25 cellular contexts compared by ENCODE assay signal in genomic region chr1:207221934-207222351, GRCh38.
DNase-seq lines count a peak whose midpoint lies in the region; FAIRE-seq and TF ChIP-seq lines count a peak whose summit lies in the region.
"Had no signal": no experiment of that assay in that cellular context is flagged by ENCODE, and none has a peak within 500 bp of the region (broad histone marks: within the 10 kb centered on the region; RNA-seq: fewer than 3 reads in every experiment).

No MANE protein-coding gene starts in this region.

- no peak overlapping the region for H3K27ac ChIP-seq in astrocyte (ENCODE audit: low read depth, low read length)
- H3K27ac ChIP-seq: BLaER1 treated with 17β-estradiol and CSF1 and Interleukin-3, amounts not matched to agents 10 nM and 100 nM; left ventricle myocardium inferior; parathyroid adenoma; right lobe of liver; tibial artery had no signal

- H3K4me3 Mint-ChIP-seq in astrocyte (ENCODE audit: unreplicated experiment), result no peak overlapping the region
- H3K4me3 Mint-ChIP-seq in activated T-cell treated with anti-CD3 and anti-CD28 coated beads, Interleukin-2, amount 50 U/mL, for 24 hours, result no peak overlapping the region
- H3K4me3 Mint-ChIP-seq: activated B cell treated with CpG ODN at 0.5 μM for 24 hours; activated CD8-positive, alpha-beta T cell treated with anti-CD3 and anti-CD28 coated beads for 36 hours; endodermal cell; nephron; stimulated activated naive CD8-positive, alpha-beta T cell treated with anti-CD3 and anti-CD28 coated beads, Interleukin-15, amount 100 ng/mL, for 72 hours had no signal

- no peak overlapping the region for H3K9ac ChIP-seq in astrocyte (ENCODE audit: low read length)
- H3K9ac ChIP-seq: BLaER1 treated with 17β-estradiol and CSF1 and Interleukin-3, amounts not matched to agents 10 nM and 100 nM; parathyroid adenoma had no signal

- DNase-seq in COLO829 (ENCODE audit: low spot score) (peak; percentile 63), HPDE6-E6E7 (ENCODE audit: extremely low spot score) (peak; percentile 77), astrocyte (ENCODE audit: low read depth) (no peak), kidney tubule cell (ENCODE audit: low spot score) (peak; percentile 46), COR-L47 (lab: John Stamatoyannopoulos, UW) (no peak), DMS 273 (lab: John Stamatoyannopoulos, UW; ENCODE audit: unreplicated experiment) (no peak)
- no peak for DNase-seq in activated T-cell treated with anti-CD3 and anti-CD28 coated beads, Interleukin-2, amount 50 U/mL, for 24 hours
- DNase-seq in activated CD4-positive, alpha-beta T cell treated with anti-CD3 and anti-CD28 coated beads, Interleukin-2, amount 50 U/mL, for 48 hours, result no peak
- DNase-seq: ACHN; activated B cell treated with CpG ODN at 0.5 μM for 24 hours; activated CD8-positive, alpha-beta T cell treated with anti-CD3 and anti-CD28 coated beads for 36 hours; cortex of kidney; endodermal cell; left ventricle myocardium inferior; NCI-H1417 treated with DMSO at 0.1 percent for 48 hours; NCI-H2107; NCI-H524; right lobe of liver; stimulated activated naive CD8-positive, alpha-beta T cell treated with anti-CD3 and anti-CD28 coated beads, Interleukin-15, amount 100 ng/mL, for 72 hours; T-helper 9 cell; tibial artery had no signal

- H3K36me3 ChIP-seq in astrocyte (ENCODE audit: insufficient read depth, low read length), result no peaks in the 10 kb centered on the region
- H3K36me3 ChIP-seq: BLaER1 treated with 17β-estradiol and CSF1 and Interleukin-3, amounts not matched to agents 10 nM and 100 nM; left ventricle myocardium inferior; right lobe of liver; tibial artery had no signal

- no peak overlapping the region for H3K4me3 ChIP-seq in astrocyte (ENCODE audit: insufficient read depth, low read depth, low read length)
- H3K4me3 ChIP-seq: BLaER1 treated with 17β-estradiol and CSF1 and Interleukin-3, amounts not matched to agents 10 nM and 100 nM; left ventricle myocardium inferior; right lobe of liver; tibial artery had no signal

- H3K9me3 ChIP-seq in astrocyte (ENCODE audit: insufficient read depth, low read depth, low read length), result no peaks in the 10 kb centered on the region
- H3K9me3 ChIP-seq: BLaER1 treated with 17β-estradiol and CSF1 and Interleukin-3, amounts not matched to agents 10 nM and 100 nM; left ventricle myocardium inferior; right lobe of liver; tibial artery had no signal

- peak overlapping the region; percentile 87 for H3K27ac Mint-ChIP-seq in astrocyte (ENCODE audit: unreplicated experiment)
- H3K27ac Mint-ChIP-seq in activated T-cell treated with anti-CD3 and anti-CD28 coated beads, Interleukin-2, amount 50 U/mL, for 24 hours, result no peak overlapping the region
- H3K27ac Mint-ChIP-seq: activated B cell treated with CpG ODN at 0.5 μM for 24 hours; activated CD8-positive, alpha-beta T cell treated with anti-CD3 and anti-CD28 coated beads for 36 hours; endodermal cell; stimulated activated naive CD8-positive, alpha-beta T cell treated with anti-CD3 and anti-CD28 coated beads, Interleukin-15, amount 100 ng/mL, for 72 hours had no signal

- H3K27me3 ChIP-seq in astrocyte (ENCODE audit: insufficient read depth, low read length), result no peaks in the 10 kb centered on the region
- H3K27me3 ChIP-seq: BLaER1 treated with 17β-estradiol and CSF1 and Interleukin-3, amounts not matched to agents 10 nM and 100 nM; right lobe of liver; tibial artery had no signal

- H3K4me1 Mint-ChIP-seq in astrocyte (ENCODE audit: low read depth, unreplicated experiment), result peaks cover 20% of the 10 kb centered on the region
- peaks cover 12% of the 10 kb centered on the region for H3K4me1 Mint-ChIP-seq in activated T-cell treated with anti-CD3 and anti-CD28 coated beads, Interleukin-2, amount 50 U/mL, for 24 hours (ENCODE audit: low read depth)

- H3K79me2 ChIP-seq in astrocyte (ENCODE audit: insufficient read depth, low read length), result no peaks in the 10 kb centered on the region
- H3K79me2 ChIP-seq: parathyroid adenoma had no signal

- FAIRE-seq in astrocyte (lab: Jason Lieb, UNC), result no peak
- FAIRE-seq: HepG2 had no signal

- no peak overlapping the region for H2AFZ ChIP-seq in astrocyte (ENCODE audit: low read depth, low read length)
- H2AFZ ChIP-seq: parathyroid adenoma had no signal

- no peaks in the 10 kb centered on the region for H3K4me1 ChIP-seq in astrocyte (ENCODE audit: insufficient read depth, low read length)
- H3K4me1 ChIP-seq: parathyroid adenoma, right lobe of liver had no signal

- no peaks in the 10 kb centered on the region for H3K27me3 Mint-ChIP-seq in astrocyte (ENCODE audit: low read depth, unreplicated experiment)
- H3K27me3 Mint-ChIP-seq in activated T-cell treated with anti-CD3 and anti-CD28 coated beads, Interleukin-2, amount 50 U/mL, for 24 hours, result no peaks in the 10 kb centered on the region
- H3K27me3 Mint-ChIP-seq: activated B cell treated with CpG ODN at 0.5 μM for 24 hours; activated CD8-positive, alpha-beta T cell treated with anti-CD3 and anti-CD28 coated beads for 36 hours; stimulated activated naive CD8-positive, alpha-beta T cell treated with anti-CD3 and anti-CD28 coated beads, Interleukin-15, amount 100 ng/mL, for 72 hours had no signal

- no peaks in the 10 kb centered on the region for H4K20me1 ChIP-seq in astrocyte (ENCODE audit: insufficient read depth, low read length)
- H4K20me1 ChIP-seq: BLaER1 treated with 17β-estradiol and CSF1 and Interleukin-3, amounts not matched to agents 10 nM and 100 nM had no signal

- peaks cover 2% of the 10 kb centered on the region for H3K9me3 Mint-ChIP-seq in astrocyte (ENCODE audit: unreplicated experiment)
- no peaks in the 10 kb centered on the region for H3K9me3 Mint-ChIP-seq in activated T-cell treated with anti-CD3 and anti-CD28 coated beads, Interleukin-2, amount 50 U/mL, for 24 hours
- H3K9me3 Mint-ChIP-seq: activated B cell treated with CpG ODN at 0.5 μM for 24 hours; endodermal cell; nephron; stimulated activated naive CD8-positive, alpha-beta T cell treated with anti-CD3 and anti-CD28 coated beads, Interleukin-15, amount 100 ng/mL, for 72 hours had no signal

- TF ChIP-seq CTCF in astrocyte (IDR thresholded peaks at IDR 0.05; ENCODE audit: insufficient read depth, low read depth, low read length), result no peak

- no peak overlapping the region for H3K4me2 ChIP-seq in astrocyte (ENCODE audit: low read length)

- no peaks in the 10 kb centered on the region for H3K36me3 Mint-ChIP-seq in astrocyte (ENCODE audit: low read depth, unreplicated experiment)
- no peaks in the 10 kb centered on the region for H3K36me3 Mint-ChIP-seq in activated T-cell treated with anti-CD3 and anti-CD28 coated beads, Interleukin-2, amount 50 U/mL, for 24 hours (ENCODE audit: low read depth)

Comparison
In these comparisons a context has a peak if more than half of its experiments do, and no peak if none do; other contexts are left out.
1. DNase-seq: peak in COLO829 (single experiment), HPDE6-E6E7 (single experiment) and kidney tubule cell (single experiment); none in astrocyte (single experiment), COR-L47 (single experiment), activated T-cell treated with anti-CD3 and anti-CD28 coated beads, Interleukin-2, amount 50 U/mL, for 24 hours (single experiment), DMS 273 (single experiment) and activated CD4-positive, alpha-beta T cell treated with anti-CD3 and anti-CD28 coated beads, Interleukin-2, amount 50 U/mL, for 48 hours (0 of 2).